In genomic region chr12:1841606-1842182, GRCh38 we compare ENCODE assay signal across 16 cellular contexts. TPM values are rescaled to one million over a fixed set of nuclear protein-coding genes. Genes with fewer than 3 reads are reported as not detected.
DNase-seq lines count a peak whose midpoint lies in the region; ATAC-seq and TF ChIP-seq lines count a peak whose summit lies in the region.
"Had no signal": no experiment of that assay in that cellular context is flagged by ENCODE, and none has a peak within 500 bp of the region (broad histone marks: within the 10 kb centered on the region; RNA-seq: fewer than 3 reads in every experiment).

No MANE protein-coding gene starts in this region.

- H3K4me3 Mint-ChIP-seq in stimulated activated naive CD8-positive, alpha-beta T cell treated with anti-CD3 and anti-CD28 coated beads, Interleukin-15, Interleukin-2, amounts not matched to agents 100 ng/mL and 50 ng/mL, for 24 hours, result no peak overlapping the region
- peak overlapping the region; percentile 31 for H3K4me3 Mint-ChIP-seq in memory B cell
- no peak overlapping the region for H3K4me3 Mint-ChIP-seq in activated CD4-positive, alpha-beta T cell treated with anti-CD3 and anti-CD28 coated beads for 36 hours
- H3K4me3 Mint-ChIP-seq: HFFc6 had no signal

- peaks cover 12% of the 10 kb centered on the region for H3K4me1 Mint-ChIP-seq in stimulated activated naive CD8-positive, alpha-beta T cell treated with anti-CD3 and anti-CD28 coated beads, Interleukin-15, Interleukin-2, amounts not matched to agents 100 ng/mL and 50 ng/mL, for 24 hours (ENCODE audit: low read depth)
- H3K4me1 Mint-ChIP-seq in memory B cell, result peaks cover 26% of the 10 kb centered on the region
- no peaks in the 10 kb centered on the region for H3K4me1 Mint-ChIP-seq in activated CD4-positive, alpha-beta T cell treated with anti-CD3 and anti-CD28 coated beads for 36 hours

- intact Hi-C loops in upper lobe of right lung (cut with DNase I), result no loop called here
- intact Hi-C loops in activated CD4-positive, alpha-beta T cell treated with anti-CD3 and anti-CD28 coated beads for 36 hours (cut with DNase I, micrococcal nuclease), result no loop called here

- H3K27ac ChIP-seq in upper lobe of right lung, result no peak overlapping the region

- peaks cover 16% of the 10 kb centered on the region for H3K27me3 ChIP-seq in upper lobe of right lung

- TF ChIP-seq CTCF in upper lobe of right lung (IDR thresholded peaks at IDR 0.05), result no peak

- POLR2A ChIA-PET in activated CD4-positive, alpha-beta T cell treated with anti-CD3 and anti-CD28 coated beads for 36 hours (lab: Charles Lee), result no interaction called here

- in situ Hi-C loops in G401 (cut with HindIII; ENCODE audit: low sequenced_read_pairs), result no loop called here

- no peak for ATAC-seq in stimulated activated naive CD8-positive, alpha-beta T cell treated with anti-CD3 and anti-CD28 coated beads, Interleukin-15, Interleukin-2, amounts not matched to agents 100 U/mL and 50 U/mL, for 24 hours
- peak; percentile 21 for ATAC-seq in memory B cell (ENCODE audit: low read depth)
- ATAC-seq in upper lobe of right lung, result no peak
- no peak for ATAC-seq in activated CD4-positive, alpha-beta T cell treated with anti-CD3 and anti-CD28 coated beads for 36 hours
- no peak for ATAC-seq in HG02870 (IDR thresholded peaks at IDR 0.05; ENCODE audit: unreplicated experiment)

- CTCF ChIA-PET in activated CD4-positive, alpha-beta T cell treated with anti-CD3 and anti-CD28 coated beads for 36 hours (lab: Charles Lee), result interaction anchor here (0.9 kb wide), 1 partner anchor 51 kb away, joined by 3 read pairs; no protein-coding TSS in a partner anchor

- H3K9me3 Mint-ChIP-seq in stimulated activated naive CD8-positive, alpha-beta T cell treated with anti-CD3 and anti-CD28 coated beads, Interleukin-15, Interleukin-2, amounts not matched to agents 100 ng/mL and 50 ng/mL, for 24 hours, result no peaks in the 10 kb centered on the region
- H3K9me3 Mint-ChIP-seq in memory B cell, result no peaks in the 10 kb centered on the region
- H3K9me3 Mint-ChIP-seq in activated CD4-positive, alpha-beta T cell treated with anti-CD3 and anti-CD28 coated beads for 36 hours (ENCODE audit: low read depth), result no peaks in the 10 kb centered on the region
- H3K9me3 Mint-ChIP-seq: HFFc6 had no signal

- DNase-seq in stimulated activated naive CD8-positive, alpha-beta T cell treated with anti-CD3 and anti-CD28 coated beads, Interleukin-15, Interleukin-2, amounts not matched to agents 100 U/mL and 50 U/mL, for 24 hours, result no peak
- DNase-seq in NCI-H2171 treated with DMSO at 0.1 percent for 48 hours (lab: John Stamatoyannopoulos, UW) (peak; percentile 96), memory B cell (ENCODE audit: low spot score in 2 of 2) (no peak), upper lobe of right lung (peak; percentile 40), G401 (ENCODE audit: low spot score) (no peak)
- no peak for DNase-seq in activated CD4-positive, alpha-beta T cell treated with anti-CD3 and anti-CD28 coated beads for 36 hours
- DNase-seq: GOT3; HFFc6; NCI-H1930; NCI-H2227 treated with DMSO at 0.1 percent for 48 hours; NCI-H524 treated with DMSO at 0.1 percent for 48 hours; NK-92 treated with Interleukin-12 subunit alpha and Interleukin-12 subunit beta, amount 100 ng/mL, for 24 hours; SHP77 had no signal

- no peaks in the 10 kb centered on the region for H3K4me1 ChIP-seq in upper lobe of right lung

- H3K27me3 Mint-ChIP-seq in stimulated activated naive CD8-positive, alpha-beta T cell treated with anti-CD3 and anti-CD28 coated beads, Interleukin-15, Interleukin-2, amounts not matched to agents 100 ng/mL and 50 ng/mL, for 24 hours, result peaks cover 4% of the 10 kb centered on the region
- H3K27me3 Mint-ChIP-seq in memory B cell, result peaks cover 15% of the 10 kb centered on the region
- H3K27me3 Mint-ChIP-seq in activated CD4-positive, alpha-beta T cell treated with anti-CD3 and anti-CD28 coated beads for 36 hours, result peaks cover 3% of the 10 kb centered on the region

- no peaks in the 10 kb centered on the region for H3K36me3 ChIP-seq in upper lobe of right lung

- no peak overlapping the region for H3K4me3 ChIP-seq in upper lobe of right lung

- peak overlapping the region; percentile 16 for H3K27ac Mint-ChIP-seq in stimulated activated naive CD8-positive, alpha-beta T cell treated with anti-CD3 and anti-CD28 coated beads, Interleukin-15, Interleukin-2, amounts not matched to agents 100 ng/mL and 50 ng/mL, for 24 hours
- no peak overlapping the region for H3K27ac Mint-ChIP-seq in memory B cell
- no peak overlapping the region for H3K27ac Mint-ChIP-seq in activated CD4-positive, alpha-beta T cell treated with anti-CD3 and anti-CD28 coated beads for 36 hours
- H3K27ac Mint-ChIP-seq: HFFc6 had no signal

- H3K36me3 Mint-ChIP-seq in stimulated activated naive CD8-positive, alpha-beta T cell treated with anti-CD3 and anti-CD28 coated beads, Interleukin-15, Interleukin-2, amounts not matched to agents 100 ng/mL and 50 ng/mL, for 24 hours (ENCODE audit: low read depth), result no peaks in the 10 kb centered on the region
- no peaks in the 10 kb centered on the region for H3K36me3 Mint-ChIP-seq in memory B cell
- no peaks in the 10 kb centered on the region for H3K36me3 Mint-ChIP-seq in activated CD4-positive, alpha-beta T cell treated with anti-CD3 and anti-CD28 coated beads for 36 hours (ENCODE audit: low read depth)

- H3K9me3 ChIP-seq in upper lobe of right lung, result no peaks in the 10 kb centered on the region

RNA-seq across cellular contexts. Expression of gene LRTM2, which starts 21.3 kb away (rescaled TPM):
- total RNA-seq in upper lobe of right lung, result not detected
- total RNA-seq in G401 (2014; rRNA removed; shearing (Covaris generic)), result not detected in 2 replicates
- not detected for total RNA-seq in activated CD4-positive, alpha-beta T cell treated with anti-CD3 and anti-CD28 coated beads for 36 hours
- total RNA-seq: A673, HFFc6 had no signal

Comparison
In these comparisons a context has a peak if more than half of its experiments do, and no peak if none do; other contexts are left out.
1. DNase-seq: peak in NCI-H2171 treated with DMSO at 0.1 percent for 48 hours (single experiment) and upper lobe of right lung (single experiment); none in stimulated activated naive CD8-positive, alpha-beta T cell treated with anti-CD3 and anti-CD28 coated beads, Interleukin-15, Interleukin-2, amounts not matched to agents 100 U/mL and 50 U/mL, for 24 hours (single experiment), memory B cell (0 of 2), G401 (single experiment) and activated CD4-positive, alpha-beta T cell treated with anti-CD3 and anti-CD28 coated beads for 36 hours (single experiment).